Comparison of ENCODE assay signal across 24 cellular contexts in genomic region chr7:99476107-99476506, GRCh38. TPM values are rescaled to one million over a fixed set of nuclear protein-coding genes. Genes with fewer than 3 reads are reported as not detected.
DNase-seq lines count a peak whose midpoint lies in the region; ATAC-seq, FAIRE-seq and TF ChIP-seq lines count a peak whose summit lies in the region.
"Had no signal": no experiment of that assay in that cellular context is flagged by ENCODE, and none has a peak within 500 bp of the region (broad histone marks: within the 10 kb centered on the region; RNA-seq: fewer than 3 reads in every experiment).

No MANE protein-coding gene starts in this region.

- H3K4me3 ChIP-seq in Loucy (ENCODE audit: low read length, poor library complexity, severe bottlenecking): no peak overlapping the region
- no peak overlapping the region for H3K4me3 ChIP-seq in K562
- no peak overlapping the region for H3K4me3 ChIP-seq in naive thymus-derived CD4-positive, alpha-beta T cell (ENCODE audit: low read length)
- no peak overlapping the region for H3K4me3 ChIP-seq in left lung
- H3K4me3 ChIP-seq: BLaER1, SK-N-MC had no signal

- H3K4me1 Mint-ChIP-seq in naive thymus-derived CD4-positive, alpha-beta T cell: peaks cover 38 to 62% (median 45%) of the 10 kb centered on the region in 7 donors

- CTCF ChIA-PET in K562 (lab: Yijun Ruan, JAX; ENCODE audit: low intra/inter-chr PET ratio): no interaction called here
- CTCF ChIA-PET in naive thymus-derived CD4-positive, alpha-beta T cell (lab: Charles Lee): no interaction called here

- no peak for TF ChIP-seq POLR2A in K562 (conservative IDR thresholded peaks at IDR 0.05)

- H3K9me2 ChIP-seq in Loucy (replicated peaks; ENCODE audit: low read depth, low read length): no peaks in the 10 kb centered on the region

- peaks cover 2% of the 10 kb centered on the region for H3K9me1 ChIP-seq in K562 (ENCODE audit: control insufficient read depth, insufficient read depth, low read length)

- BruUV-seq in K562 (replicated peaks; lab: Mats Ljungman, UMichigan): no TSS peak

- 80% methylated on average over 5 of the region's 5 CpGs for WGBS in K562 (ENCODE audit: insufficient coverage, low coverage, missing lambda C conversion rate)

- intact Hi-C loops in K562 (cut with micrococcal nuclease) (loop anchor here (10.0 kb wide), 1 partner anchor 79 kb away; the partner anchor contains the start of genes FAM200A and ZNF655), left lung (cut with DNase I) (no loop called here), Right ventricle myocardium inferior (cut with DNase I) (no loop called here)
- intact Hi-C loops in naive thymus-derived CD4-positive, alpha-beta T cell (cut with micrococcal nuclease): loop anchor here in 1 of 2 donors (10.0 kb wide), 2 partner anchors 601 to 949 kb away; partner anchors contain the start of genes MEPCE, TMEM130, TRRAP and ZCWPW1

- POLR2A ChIA-PET in K562 (lab: Yijun Ruan, JAX): interaction anchor here (0.6 to 1.4 kb wide), 8 partner anchors 10 to 218 kb away, joined by 3 to 6 read pairs (median 4); no protein-coding TSS in a partner anchor
- POLR2A ChIA-PET in naive thymus-derived CD4-positive, alpha-beta T cell (lab: Charles Lee): interaction anchor here (0.9 to 2.0 kb wide), 6 partner anchors 9 to 96 kb away, joined by 3 to 7 read pairs (median 4); partner anchors contain the start of genes FAM200A and ZKSCAN5

- peaks cover 19% of the 10 kb centered on the region for H3K4me1 ChIP-seq in Loucy (ENCODE audit: insufficient read depth, low read length, poor library complexity, severe bottlenecking)
- H3K4me1 ChIP-seq in K562 (replicated peaks in 1 of 2; ENCODE audit: control insufficient read depth in 2 of 2, insufficient read depth in 2 of 2, low read length in 2 of 2): peaks cover 9 to 20% of the 10 kb centered on the region in 2 experiments; a peak in 4 of 5 replicates
- H3K4me1 ChIP-seq in naive thymus-derived CD4-positive, alpha-beta T cell (ENCODE audit: control insufficient read depth in 2 of 2, insufficient read depth in 2 of 2, low read length in 2 of 2): peaks cover 17 to 27% of the 10 kb centered on the region in 2 donors
- peaks cover 7 to 24% of the 10 kb centered on the region in 2 donors for H3K4me1 ChIP-seq in left lung

- no peak for TF ChIP-seq RAD21 in K562 (CRISPR knock-in tag; conservative IDR thresholded peaks at IDR 0.05 in 1 of 2, IDR thresholded peaks at IDR 0.05 in 1 of 2)

- no peak for TF ChIP-seq EP300 in K562 (IDR thresholded peaks at IDR 0.05; ENCODE audit: low read length)

- in situ Hi-C loops in K562 (cut with MboI): no loop called here

- H3K27me3 Mint-ChIP-seq in naive thymus-derived CD4-positive, alpha-beta T cell: peaks cover 0 to 1% (median 0%) of the 10 kb centered on the region in 5 donors
- H3K27me3 Mint-ChIP-seq: CD4-positive, alpha-beta memory T cell had no signal

- no peaks in the 10 kb centered on the region for H3K9me3 Mint-ChIP-seq in naive thymus-derived CD4-positive, alpha-beta T cell
- H3K9me3 Mint-ChIP-seq: CD4-positive, alpha-beta memory T cell had no signal

- H3K9me3 ChIP-seq in Loucy (ENCODE audit: insufficient read depth, low read depth, low read length) (no peaks in the 10 kb centered on the region), K562 (replicated peaks; ENCODE audit: control insufficient read depth, insufficient read depth, low read depth, low read length) (no peaks in the 10 kb centered on the region), left lung (no peaks in the 10 kb centered on the region)
- H3K9me3 ChIP-seq in naive thymus-derived CD4-positive, alpha-beta T cell (ENCODE audit: control insufficient read depth in 2 of 3, low read length in 3 of 3): no peaks in the 10 kb centered on the region
- H3K9me3 ChIP-seq: BLaER1 had no signal

- FAIRE-seq in K562 (lab: Jason Lieb, UNC): no peak
- FAIRE-seq: G401.6, GM18507, H54 had no signal

- no peak for TF ChIP-seq CTCF in Loucy (conservative IDR thresholded peaks at IDR 0.05; ENCODE audit: low read length)
- TF ChIP-seq CTCF in K562 (IDR thresholded peaks at IDR 0.05 in 2 of 3, conservative IDR thresholded peaks at IDR 0.05 in 1 of 3; ENCODE audit: insufficient read depth in 2 of 3, low read depth in 1 of 3, low read length in 3 of 3): no peak
- no peak for TF ChIP-seq CTCF in left lung (IDR thresholded peaks at IDR 0.05)

- peaks cover 75% of the 10 kb centered on the region for H3K79me2 ChIP-seq in Loucy (ENCODE audit: insufficient read depth, low read length)
- H3K79me2 ChIP-seq in K562 (ENCODE audit: control insufficient read depth, insufficient read depth, low read length): peaks cover 80% of the 10 kb centered on the region

- H4K20me1 ChIP-seq in Loucy (ENCODE audit: insufficient read depth, low read length, poor library complexity, severe bottlenecking): peaks cover 13% of the 10 kb centered on the region
- H4K20me1 ChIP-seq in K562 (replicated peaks; ENCODE audit: control insufficient read depth, insufficient read depth, low read length): peaks cover 4% of the 10 kb centered on the region; the same call in 1 of the 2 replicates

- H2AFZ ChIP-seq in Loucy (ENCODE audit: low read length) (no peak overlapping the region), K562 (ENCODE audit: low read depth, low read length) (no peak overlapping the region)

- H3K27ac ChIP-seq in K562 (ENCODE audit: extremely low read depth, low read depth, low read length) (no peak overlapping the region), left lung (no peak overlapping the region)
- no peak overlapping the region for H3K27ac ChIP-seq in naive thymus-derived CD4-positive, alpha-beta T cell (ENCODE audit: low read depth, low read length)
- H3K27ac ChIP-seq: BLaER1, SK-N-MC had no signal

- no peaks in the 10 kb centered on the region for H3K27me3 ChIP-seq in Loucy (ENCODE audit: insufficient read depth, low read length, poor library complexity, severe bottlenecking)
- no peaks in the 10 kb centered on the region for H3K27me3 ChIP-seq in K562 (ENCODE audit: control insufficient read depth in 2 of 2, insufficient read depth in 2 of 2, low read length in 2 of 2)
- no peaks in the 10 kb centered on the region for H3K27me3 ChIP-seq in naive thymus-derived CD4-positive, alpha-beta T cell (ENCODE audit: control insufficient read depth in 2 of 2, insufficient read depth in 2 of 2, low read length in 2 of 2)
- no peaks in the 10 kb centered on the region for H3K27me3 ChIP-seq in left lung
- H3K27me3 ChIP-seq: BLaER1 had no signal

- H3K27ac Mint-ChIP-seq in naive thymus-derived CD4-positive, alpha-beta T cell: peak overlapping the region in 6 of 9 donors; percentile 17 to 71 (median 36)

- H3K9ac ChIP-seq in Loucy (ENCODE audit: low read depth, low read length, poor library complexity, severe bottlenecking) (no peak overlapping the region), K562 (ENCODE audit: insufficient read depth in 1 of 2, low read depth in 2 of 2, low read length in 2 of 2) (0 out of 4 replicates have a peak overlapping the region, but pooled peaks of 1 of the 2 experiments have one; percentile 15)
- H3K9ac ChIP-seq: BLaER1 had no signal

- H3K4me2 ChIP-seq in Loucy (ENCODE audit: low read depth, low read length, poor library complexity, severe bottlenecking): peak overlapping the region; percentile 74
- no peak overlapping the region for H3K4me2 ChIP-seq in K562 (ENCODE audit: insufficient read depth, low read length)
- H3K4me2 ChIP-seq: BLaER1 had no signal

- DNase-seq in K562 (ENCODE audit: extremely low read depth in 1 of 4, low spot score in 3 of 4) (no peak), left lung (no peak), Right ventricle myocardium inferior (ENCODE audit: missing footprints) (no peak)
- no peak for DNase-seq in naive thymus-derived CD4-positive, alpha-beta T cell
- DNase-seq in stimulated activated naive CD8-positive, alpha-beta T cell treated with anti-CD3 and anti-CD28 coated beads, Interleukin-15, Interleukin-2, amounts not matched to agents 100 U/mL and 50 U/mL, for 24 hours: no peak
- DNase-seq: ACHN; Calu3; CD4-positive, alpha-beta memory T cell; DMS153; IMR-90; MV-4-11; NCI-H1105 treated with DMSO at 0.1 percent for 48 hours; NCI-H1694; NCI-H2081 treated with DMSO at 0.1 percent for 48 hours; NCI-H446; NCI-H526; SHP77 had no signal

- H3K4me3 Mint-ChIP-seq in naive thymus-derived CD4-positive, alpha-beta T cell: peak overlapping the region in 1 of 10 donors; percentile 38

- no peak for ATAC-seq in K562
- no peak for ATAC-seq in naive thymus-derived CD4-positive, alpha-beta T cell
- no peak for ATAC-seq in left lung
- no peak for ATAC-seq in Right ventricle myocardium inferior
- ATAC-seq in GM21576 (IDR thresholded peaks at IDR 0.05; ENCODE audit: unreplicated experiment): no peak
- ATAC-seq in stimulated activated naive CD8-positive, alpha-beta T cell treated with anti-CD3 and anti-CD28 coated beads, Interleukin-15, Interleukin-2, amounts not matched to agents 100 U/mL and 50 U/mL, for 24 hours: no peak

- peaks cover 0 to 20% (median 4%) of the 10 kb centered on the region in 5 donors for H3K36me3 Mint-ChIP-seq in naive thymus-derived CD4-positive, alpha-beta T cell

- H3F3A ChIP-seq in Loucy (ENCODE audit: low read depth): no peaks in the 10 kb centered on the region

- H3K36me3 ChIP-seq in Loucy (ENCODE audit: insufficient read depth, low read length) (peaks cover 31% of the 10 kb centered on the region), K562 (ENCODE audit: control insufficient read depth, insufficient read depth, low read length) (peaks cover 63% of the 10 kb centered on the region), left lung (peaks cover 0 to 28% of the 10 kb centered on the region in 2 donors)
- H3K36me3 ChIP-seq in naive thymus-derived CD4-positive, alpha-beta T cell (ENCODE audit: control insufficient read depth in 2 of 3, insufficient read depth in 3 of 3, low read length in 3 of 3): peaks cover 0 to 28% (median 0%) of the 10 kb centered on the region in 3 experiments

RNA-seq across cellular contexts. Expression of gene ZNF789, which starts 3.4 kb away (rescaled TPM):
- total RNA-seq in K562 (2011; cell fraction: chromatin; rRNA removed; ENCODE audit: low replicate concordance): 137 and 181 TPM in 2 replicates
- total RNA-seq in K562 (2011; cell fraction: nucleolus; rRNA removed): 98.2 and 99.9 TPM in 2 replicates
- total RNA-seq in K562 (2011; cell fraction: nucleoplasm; rRNA removed): 161 and 237 TPM in 2 replicates
- total RNA-seq in K562 (2014; rRNA removed) (16.4 and 19.6 TPM in 2 replicates), K562 (2014; rRNA removed; fragmentation: Illumina TruSeq; extraction: Trizol) (30.7 and 32.3 TPM in 2 replicates), K562 (2015; rRNA removed; fragmentation: Illumina TruSeq; extraction: Trizol) (23.0 and 24.8 TPM in 2 replicates), K562 (2021) (22.1 and 22.8 TPM in 2 replicates), left lung (10 to 100 TPM in 1 of 2 donors, 1 to 10 TPM in 1; 8.5 to 11.1 TPM), Right ventricle myocardium inferior (2.9 TPM)
- polyA plus RNA-seq in K562 (2011; rRNA removed) (46.2 and 57.0 TPM in 2 replicates), K562 (2014; fragmentation: Illumina TruSeq; extraction: Trizol) (28.1 and 29.1 TPM in 2 replicates), K562 (2014; fragmentation: Nextera tagmentation; extraction: Ambion mirVana) (1 to 10 TPM; 6.1 to 7.4 TPM), K562 (2014; rRNA removed) (34.8 and 40.2 TPM in 2 replicates)
- 15.9 and 26.5 TPM in 2 replicates for polyA plus RNA-seq in K562 (2011; cell fraction: cytosol; rRNA removed)
- polyA plus RNA-seq in K562 (2011; cell fraction: nucleus; rRNA removed): 75.3 and 93.3 TPM in 2 replicates
- polyA plus RNA-seq in K562 (2012): 17.2 and 38.0 TPM in 2 replicates
- 21.5 and 27.8 TPM in 2 replicates for polyA minus RNA-seq in K562 (2011; rRNA and poly(A)+ RNA removed)
- polyA minus RNA-seq in K562 (2011; cell fraction: cytosol; rRNA and poly(A)+ RNA removed): 13.0 and 13.5 TPM in 2 replicates
- 25.7 and 27.0 TPM in 2 replicates for polyA minus RNA-seq in K562 (2011; cell fraction: nucleus; rRNA and poly(A)+ RNA removed)
- total RNA-seq in naive thymus-derived CD4-positive, alpha-beta T cell: 10 to 100 TPM; 17.4 to 28.0 (median 27.3) TPM
- polyA plus RNA-seq in naive thymus-derived CD4-positive, alpha-beta T cell: 10 to 100 TPM in 1 of 2 donors, 1 to 10 TPM in 1; 9.5 to 10.6 TPM

RNA-seq across cellular contexts. Expression of gene ATP5MF, which starts 10.1 kb away (rescaled TPM):
- 199 and 200 TPM in 2 replicates for total RNA-seq in K562 (2011; cell fraction: chromatin; rRNA removed; ENCODE audit: low replicate concordance)
- 227 and 265 TPM in 2 replicates for total RNA-seq in K562 (2011; cell fraction: nucleolus; rRNA removed)
- 307 and 337 TPM in 2 replicates for total RNA-seq in K562 (2011; cell fraction: nucleoplasm; rRNA removed)
- total RNA-seq in K562 (2014; rRNA removed): 1,647 and 1,953 TPM in 2 replicates
- 2,182 and 2,228 TPM in 2 replicates for total RNA-seq in K562 (2014; rRNA removed; fragmentation: Illumina TruSeq; extraction: Trizol)
- 2,335 and 2,592 TPM in 2 replicates for total RNA-seq in K562 (2015; rRNA removed; fragmentation: Illumina TruSeq; extraction: Trizol)
- total RNA-seq in K562 (2021): 949 and 959 TPM in 2 replicates
- 1,154 and 1,475 TPM in 2 replicates for polyA plus RNA-seq in K562 (2011; rRNA removed)
- 4,298 and 5,093 TPM in 2 replicates for polyA plus RNA-seq in K562 (2011; cell fraction: cytosol; rRNA removed)
- 459 and 582 TPM in 2 replicates for polyA plus RNA-seq in K562 (2011; cell fraction: nucleus; rRNA removed)
- polyA plus RNA-seq in K562 (2012): 1,640 and 4,263 TPM in 2 replicates
- polyA plus RNA-seq in K562 (2014; fragmentation: Illumina TruSeq; extraction: Trizol): 2,809 and 3,010 TPM in 2 replicates
- 1,000 to 10,000 TPM; 4,986 to 5,374 TPM for polyA plus RNA-seq in K562 (2014; fragmentation: Nextera tagmentation; extraction: Ambion mirVana)
- polyA plus RNA-seq in K562 (2014; rRNA removed): 2,215 and 2,237 TPM in 2 replicates
- 447 and 659 TPM in 2 replicates for polyA minus RNA-seq in K562 (2011; rRNA and poly(A)+ RNA removed)
- 332 and 417 TPM in 2 replicates for polyA minus RNA-seq in K562 (2011; cell fraction: cytosol; rRNA and poly(A)+ RNA removed)
- 50.5 and 91.3 TPM in 2 replicates for polyA minus RNA-seq in K562 (2011; cell fraction: nucleus; rRNA and poly(A)+ RNA removed)
- total RNA-seq in naive thymus-derived CD4-positive, alpha-beta T cell: 100 to 1,000 TPM in 3 of 5 experiments, 10 to 100 TPM in 2; 77.8 to 349 (median 126) TPM
- polyA plus RNA-seq in naive thymus-derived CD4-positive, alpha-beta T cell: 100 to 1,000 TPM; 345 to 406 TPM
- total RNA-seq in left lung: 100 to 1,000 TPM; 250 to 265 TPM
- total RNA-seq in Right ventricle myocardium inferior: 961 TPM

RNA-seq across cellular contexts. Expression of gene ZNF394, which starts 24.0 kb away (rescaled TPM):
- 106 and 122 TPM in 2 replicates for total RNA-seq in K562 (2011; cell fraction: chromatin; rRNA removed; ENCODE audit: low replicate concordance)
- 76.9 and 77.9 TPM in 2 replicates for total RNA-seq in K562 (2011; cell fraction: nucleolus; rRNA removed)
- total RNA-seq in K562 (2011; cell fraction: nucleoplasm; rRNA removed): 80.1 and 95.3 TPM in 2 replicates
- total RNA-seq in K562 (2014; rRNA removed) (24.2 and 25.6 TPM in 2 replicates), K562 (2014; rRNA removed; fragmentation: Illumina TruSeq; extraction: Trizol) (31.4 and 32.2 TPM in 2 replicates), K562 (2015; rRNA removed; fragmentation: Illumina TruSeq; extraction: Trizol) (28.1 and 28.9 TPM in 2 replicates), K562 (2021) (25.5 and 27.8 TPM in 2 replicates), left lung (10 to 100 TPM; 18.6 to 28.9 TPM), Right ventricle myocardium inferior (17.6 TPM)
- polyA plus RNA-seq in K562 (2011; rRNA removed) (11.7 and 17.7 TPM in 2 replicates), K562 (2014; fragmentation: Illumina TruSeq; extraction: Trizol) (23.7 and 25.5 TPM in 2 replicates), K562 (2014; fragmentation: Nextera tagmentation; extraction: Ambion mirVana) (1 to 10 TPM; 2.9 to 4.0 TPM), K562 (2014; rRNA removed) (20.2 and 23.5 TPM in 2 replicates)
- 12.6 and 14.8 TPM in 2 replicates for polyA plus RNA-seq in K562 (2011; cell fraction: cytosol; rRNA removed)
- polyA plus RNA-seq in K562 (2011; cell fraction: nucleus; rRNA removed): 14.0 and 14.8 TPM in 2 replicates
- polyA plus RNA-seq in K562 (2012): 19.1 and 20.0 TPM in 2 replicates
- 29.6 and 33.5 TPM in 2 replicates for polyA minus RNA-seq in K562 (2011; rRNA and poly(A)+ RNA removed)
- 12.2 and 22.6 TPM in 2 replicates for polyA minus RNA-seq in K562 (2011; cell fraction: cytosol; rRNA and poly(A)+ RNA removed)
- 14.9 and 16.7 TPM in 2 replicates for polyA minus RNA-seq in K562 (2011; cell fraction: nucleus; rRNA and poly(A)+ RNA removed)
- total RNA-seq in naive thymus-derived CD4-positive, alpha-beta T cell: 100 to 1,000 TPM in 2 of 5 experiments, 10 to 100 TPM in 3; 55.2 to 199 (median 98.1) TPM
- polyA plus RNA-seq in naive thymus-derived CD4-positive, alpha-beta T cell: 10 to 100 TPM; 68.2 to 93.3 TPM

RNA-seq across cellular contexts. Expression of gene ZKSCAN5, which starts 28.4 kb away (rescaled TPM):
- 35.9 and 48.1 TPM in 2 replicates for total RNA-seq in K562 (2011; cell fraction: chromatin; rRNA removed; ENCODE audit: low replicate concordance)
- total RNA-seq in K562 (2011; cell fraction: nucleolus; rRNA removed): 26.8 TPM in 2 replicates
- total RNA-seq in K562 (2011; cell fraction: nucleoplasm; rRNA removed): 28.6 and 31.7 TPM in 2 replicates
- total RNA-seq in K562 (2014; rRNA removed) (14.4 and 15.4 TPM in 2 replicates), K562 (2014; rRNA removed; fragmentation: Illumina TruSeq; extraction: Trizol) (18.8 and 19.0 TPM in 2 replicates), K562 (2015; rRNA removed; fragmentation: Illumina TruSeq; extraction: Trizol) (17.5 and 17.9 TPM in 2 replicates), K562 (2021) (14.3 and 15.4 TPM in 2 replicates), left lung (1 to 10 TPM; 6.7 to 7.6 TPM), Right ventricle myocardium inferior (6.7 TPM)
- polyA plus RNA-seq in K562 (2011; rRNA removed) (10.9 and 15.0 TPM in 2 replicates), K562 (2014; fragmentation: Illumina TruSeq; extraction: Trizol) (14.4 and 15.7 TPM in 2 replicates), K562 (2014; fragmentation: Nextera tagmentation; extraction: Ambion mirVana) (1 to 10 TPM; 4.2 to 8.8 TPM), K562 (2014; rRNA removed) (9.5 and 10.3 TPM in 2 replicates)
- polyA plus RNA-seq in K562 (2011; cell fraction: cytosol; rRNA removed): 5.8 and 6.9 TPM in 2 replicates
- 9.0 and 10.9 TPM in 2 replicates for polyA plus RNA-seq in K562 (2011; cell fraction: nucleus; rRNA removed)
- 10.0 and 11.0 TPM in 2 replicates for polyA plus RNA-seq in K562 (2012)
- 31.5 and 37.9 TPM in 2 replicates for polyA minus RNA-seq in K562 (2011; rRNA and poly(A)+ RNA removed)
- 12.6 and 15.7 TPM in 2 replicates for polyA minus RNA-seq in K562 (2011; cell fraction: cytosol; rRNA and poly(A)+ RNA removed)
- polyA minus RNA-seq in K562 (2011; cell fraction: nucleus; rRNA and poly(A)+ RNA removed): 8.8 and 13.1 TPM in 2 replicates
- 10 to 100 TPM in 1 of 5 experiments, 1 to 10 TPM in 4; 4.7 to 11.0 (median 8.3) TPM for total RNA-seq in naive thymus-derived CD4-positive, alpha-beta T cell
- polyA plus RNA-seq in naive thymus-derived CD4-positive, alpha-beta T cell: 1 to 10 TPM; 4.1 to 8.1 TPM

RNA-seq across cellular contexts. Expression of gene CPSF4, which starts 37.4 kb away (rescaled TPM):
- 152 and 384 TPM in 2 replicates for total RNA-seq in K562 (2011; cell fraction: chromatin; rRNA removed; ENCODE audit: low replicate concordance)
- 218 TPM in 2 replicates for total RNA-seq in K562 (2011; cell fraction: nucleolus; rRNA removed)
- 228 and 250 TPM in 2 replicates for total RNA-seq in K562 (2011; cell fraction: nucleoplasm; rRNA removed)
- 71.7 and 83.4 TPM in 2 replicates for total RNA-seq in K562 (2014; rRNA removed)
- 39.2 and 46.1 TPM in 2 replicates for total RNA-seq in K562 (2014; rRNA removed; fragmentation: Illumina TruSeq; extraction: Trizol)
- 63.9 and 66.7 TPM in 2 replicates for total RNA-seq in K562 (2015; rRNA removed; fragmentation: Illumina TruSeq; extraction: Trizol)
- 97.7 and 99.8 TPM in 2 replicates for total RNA-seq in K562 (2021)
- 81.3 and 83.8 TPM in 2 replicates for polyA plus RNA-seq in K562 (2011; rRNA removed)
- polyA plus RNA-seq in K562 (2011; cell fraction: cytosol; rRNA removed): 74.0 and 128 TPM in 2 replicates
- 257 and 356 TPM in 2 replicates for polyA plus RNA-seq in K562 (2011; cell fraction: nucleus; rRNA removed)
- polyA plus RNA-seq in K562 (2012): 69.0 and 82.1 TPM in 2 replicates
- polyA plus RNA-seq in K562 (2014; fragmentation: Illumina TruSeq; extraction: Trizol): 86.8 and 90.7 TPM in 2 replicates
- polyA plus RNA-seq in K562 (2014; fragmentation: Nextera tagmentation; extraction: Ambion mirVana): 10 to 100 TPM; 16.9 to 17.4 TPM
- 118 and 126 TPM in 2 replicates for polyA plus RNA-seq in K562 (2014; rRNA removed)
- 32.3 and 54.6 TPM in 2 replicates for polyA minus RNA-seq in K562 (2011; rRNA and poly(A)+ RNA removed)
- polyA minus RNA-seq in K562 (2011; cell fraction: cytosol; rRNA and poly(A)+ RNA removed): 26.3 and 38.3 TPM in 2 replicates
- 63.5 and 66.6 TPM in 2 replicates for polyA minus RNA-seq in K562 (2011; cell fraction: nucleus; rRNA and poly(A)+ RNA removed)
- total RNA-seq in naive thymus-derived CD4-positive, alpha-beta T cell: 10 to 100 TPM; 36.3 to 69.4 (median 45.7) TPM
- 10 to 100 TPM; 22.4 to 28.3 TPM for polyA plus RNA-seq in naive thymus-derived CD4-positive, alpha-beta T cell
- total RNA-seq in left lung: 10 to 100 TPM; 25.9 to 34.2 TPM
- 18.9 TPM for total RNA-seq in Right ventricle myocardium inferior
